Comparison of ENCODE assay signal across 29 cellular contexts in the genomic region with DNA sequence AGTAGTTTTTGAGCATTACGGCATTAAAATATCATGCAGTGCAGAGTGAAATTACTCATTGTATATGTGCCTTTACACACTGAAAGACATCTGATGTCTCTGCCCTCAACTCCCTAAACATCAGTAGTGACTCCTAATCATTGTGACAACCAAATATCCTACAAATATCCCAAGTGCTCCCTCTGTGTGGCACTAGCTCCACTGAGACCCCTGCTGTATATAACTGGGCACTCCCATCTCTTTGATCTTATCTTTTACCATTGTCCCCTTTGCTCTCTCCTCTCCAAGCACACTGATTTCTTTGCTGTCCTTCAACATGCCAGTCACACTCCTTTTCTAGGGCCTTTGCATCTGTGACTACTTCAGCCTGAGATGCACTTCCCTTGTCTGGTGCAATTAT. TPM values are rescaled to one million over a fixed set of nuclear protein-coding genes. Genes with fewer than 3 reads are reported as not detected.
"Had no signal": no experiment of that assay in that cellular context is flagged by ENCODE, and none has a peak within 500 bp of the region (broad histone marks: within the 10 kb centered on the region; RNA-seq: fewer than 3 reads in every experiment).

No MANE protein-coding gene starts in this region.

- H3K4me1 Mint-ChIP-seq: activated CD4-positive, alpha-beta memory T cell treated with anti-CD3 and anti-CD28 coated beads, Interleukin-2, amount 10 ng/mL, durations not matched to agents 7 days and 5 days; activated CD4-positive, alpha-beta T cell treated with anti-CD3 and anti-CD28 coated beads for 36 hours; activated naive CD8-positive, alpha-beta T cell treated with anti-CD3 and anti-CD28 coated beads, Interleukin-2, amount 10 ng/mL, durations not matched to agents 7 days and 5 days; T-cell had no signal

- FAIRE-seq: TTC549 had no signal

- H3K36me3 Mint-ChIP-seq: activated naive CD8-positive, alpha-beta T cell treated with anti-CD3 and anti-CD28 coated beads, Interleukin-2, amount 10 ng/mL, durations not matched to agents 7 days and 5 days; T-cell had no signal

- H3K27me3 Mint-ChIP-seq: activated CD4-positive, alpha-beta memory T cell treated with anti-CD3 and anti-CD28 coated beads, Interleukin-2, amount 10 ng/mL, durations not matched to agents 7 days and 5 days; activated CD4-positive, alpha-beta T cell treated with anti-CD3 and anti-CD28 coated beads for 36 hours; activated naive CD8-positive, alpha-beta T cell treated with anti-CD3 and anti-CD28 coated beads, Interleukin-2, amount 10 ng/mL, durations not matched to agents 7 days and 5 days; T-cell had no signal

- H3K36me3 ChIP-seq: adrenal gland, breast epithelium had no signal

- H3K27me3 ChIP-seq: adrenal gland, breast epithelium had no signal

- H3K4me3 Mint-ChIP-seq: activated CD4-positive, alpha-beta memory T cell treated with anti-CD3 and anti-CD28 coated beads, Interleukin-2, amount 10 ng/mL, durations not matched to agents 7 days and 5 days; activated CD4-positive, alpha-beta T cell treated with anti-CD3 and anti-CD28 coated beads for 36 hours; activated naive CD8-positive, alpha-beta T cell treated with anti-CD3 and anti-CD28 coated beads, Interleukin-2, amount 10 ng/mL, durations not matched to agents 7 days and 5 days; activated T-cell treated with anti-CD3 and anti-CD28 coated beads, Interleukin-2, amount 50 U/mL, for 72 hours; T-cell had no signal

- H3K4me3 ChIP-seq: adrenal gland, breast epithelium, SK-N-MC had no signal

- ATAC-seq: activated CD4-positive, alpha-beta T cell treated with anti-CD3 and anti-CD28 coated beads for 36 hours; activated T-cell treated with anti-CD3 and anti-CD28 coated beads, Interleukin-2, amount 50 U/mL, for 72 hours; Panc1; Right ventricle myocardium inferior; T-cell had no signal

- DNase-seq: activated CD4-positive, alpha-beta memory T cell treated with anti-CD3 and anti-CD28 coated beads, Interleukin-2, amount 10 ng/mL, durations not matched to agents 7 days and 5 days; activated CD4-positive, alpha-beta T cell treated with anti-CD3 and anti-CD28 coated beads for 36 hours; activated CD4-positive, alpha-beta T cell treated with anti-CD3 and anti-CD28 coated beads, Interleukin-2, amount 50 U/mL, for 1 hour; activated CD8-positive, alpha-beta memory T cell treated with anti-CD3 and anti-CD28 coated beads, Interleukin-2, amount 50 U/mL, for 4 hours; activated naive CD4-positive, alpha-beta T cell treated with anti-CD3 and anti-CD28 coated beads, Interleukin-2, amount 50 U/mL, for 16 hours; activated naive CD8-positive, alpha-beta T cell treated with anti-CD3 and anti-CD28 coated beads, Interleukin-2, amount 10 ng/mL, durations not matched to agents 7 days and 5 days; activated T-cell treated with anti-CD3 and anti-CD28 coated beads, Interleukin-2, amount 50 U/mL, for 72 hours; adrenal gland; aorta; central memory CD4-positive, alpha-beta T cell; KG1; NCI-H1092; NCI-H1417; NCI-H1930; NCI-H446; NCI-H524; NCI-H748 treated with DMSO at 0.1 percent for 48 hours; OCI-M1; RPMI8226; T-cell; T-helper 2 cell; T1000 had no signal

- H3K27ac Mint-ChIP-seq: activated CD4-positive, alpha-beta memory T cell treated with anti-CD3 and anti-CD28 coated beads, Interleukin-2, amount 10 ng/mL, durations not matched to agents 7 days and 5 days; activated CD4-positive, alpha-beta T cell treated with anti-CD3 and anti-CD28 coated beads for 36 hours; activated naive CD8-positive, alpha-beta T cell treated with anti-CD3 and anti-CD28 coated beads, Interleukin-2, amount 10 ng/mL, durations not matched to agents 7 days and 5 days; activated T-cell treated with anti-CD3 and anti-CD28 coated beads, Interleukin-2, amount 50 U/mL, for 72 hours; T-cell had no signal

RNA-seq across cellular contexts. Expression of a gene that starts 2.6 kb away (rescaled TPM):
- total RNA-seq: activated CD4-positive, alpha-beta memory T cell treated with anti-CD3 and anti-CD28 coated beads, Interleukin-2, amount 10 ng/mL, durations not matched to agents 7 days and 5 days; activated CD4-positive, alpha-beta T cell treated with anti-CD3 and anti-CD28 coated beads for 36 hours; activated CD8-positive, alpha-beta memory T cell treated with anti-CD3 and anti-CD28 coated beads for 36 hours; activated naive CD8-positive, alpha-beta T cell treated with anti-CD3 and anti-CD28 coated beads, Interleukin-2, amount 10 ng/mL, durations not matched to agents 7 days and 5 days; activated T-cell treated with anti-CD3 and anti-CD28 coated beads, Interleukin-2, amount 50 U/mL, for 72 hours; aorta; breast epithelium; MCF 10A; Right ventricle myocardium inferior; T-cell had no signal
